20 cellular contexts compared by ENCODE assay signal in genomic region chr3:133479401-133479800, GRCh38.
"Had no signal": no experiment of that assay in that cellular context is flagged by ENCODE, and none has a peak within 500 bp of the region (broad histone marks: within the 10 kb centered on the region; RNA-seq: fewer than 3 reads in every experiment).

No MANE protein-coding gene starts in this region.

- H3K27me3 Mint-ChIP-seq: activated CD4-positive, alpha-beta memory T cell treated with anti-CD3 and anti-CD28 coated beads, Interleukin-2, amount 10 ng/mL, durations not matched to agents 7 days and 5 days; activated CD4-positive, alpha-beta T cell treated with anti-CD3 and anti-CD28 coated beads for 36 hours; activated naive CD4-positive, alpha-beta T cell treated with anti-CD3 and anti-CD28 coated beads, Interleukin-2, amount 10 ng/mL, durations not matched to agents 7 days and 5 days; activated T-cell treated with anti-CD3 and anti-CD28 coated beads, Interleukin-2, amount 50 U/mL, for 24 hours; memory B cell; stimulated activated naive CD8-positive, alpha-beta T cell treated with anti-CD3 and anti-CD28 coated beads, Interleukin-15, amount 100 ng/mL, for 72 hours had no signal

- H3K27ac ChIP-seq: ascending aorta, gastroesophageal sphincter, left lung, right atrium auricular region, testis, upper lobe of right lung, WERI-Rb-1 had no signal

- ATAC-seq: activated CD4-positive, alpha-beta T cell treated with anti-CD3 and anti-CD28 coated beads for 36 hours; gastroesophageal sphincter; left lung; natural killer cell treated with Interleukin-12 subunit alpha and Interleukin-12 subunit beta and Interleukin-15 and Interleukin-18, amount 100 ng/mL, for 72 hours; stimulated activated naive CD8-positive, alpha-beta T cell treated with anti-CD3 and anti-CD28 coated beads, Interleukin-15, amount 100 ng/mL, for 72 hours had no signal

- H3K4me3 Mint-ChIP-seq: activated CD4-positive, alpha-beta memory T cell treated with anti-CD3 and anti-CD28 coated beads, Interleukin-2, amount 10 ng/mL, durations not matched to agents 7 days and 5 days; activated CD4-positive, alpha-beta T cell treated with anti-CD3 and anti-CD28 coated beads for 36 hours; activated naive CD4-positive, alpha-beta T cell treated with anti-CD3 and anti-CD28 coated beads, Interleukin-2, amount 10 ng/mL, durations not matched to agents 7 days and 5 days; activated T-cell treated with anti-CD3 and anti-CD28 coated beads, Interleukin-2, amount 50 U/mL, for 24 hours; endodermal cell; memory B cell; natural killer cell treated with Interleukin-12 subunit alpha and Interleukin-12 subunit beta and Interleukin-15 and Interleukin-18, amount 100 ng/mL, for 72 hours; T-helper 1 cell treated with Interleukin-12 subunit alpha and Interleukin-12 subunit beta and Interleukin-4 antibody, amounts not matched to agents 30 μg/mL and 1 μg/mL, for 36 hours had no signal

- H3K27me3 ChIP-seq: ascending aorta, gastroesophageal sphincter, left lung, right atrium auricular region, testis, upper lobe of right lung had no signal

- H3K36me3 Mint-ChIP-seq: activated naive CD4-positive, alpha-beta T cell treated with anti-CD3 and anti-CD28 coated beads, Interleukin-2, amount 10 ng/mL, durations not matched to agents 7 days and 5 days; memory B cell; natural killer cell treated with Interleukin-12 subunit alpha and Interleukin-12 subunit beta and Interleukin-15 and Interleukin-18, amount 100 ng/mL, for 72 hours had no signal

- H3K4me1 ChIP-seq: ascending aorta had no signal

- H3K9me3 ChIP-seq: ascending aorta, gastroesophageal sphincter, left lung, right atrium auricular region, testis, upper lobe of right lung had no signal

- H3K9me3 Mint-ChIP-seq: activated CD4-positive, alpha-beta memory T cell treated with anti-CD3 and anti-CD28 coated beads, Interleukin-2, amount 10 ng/mL, durations not matched to agents 7 days and 5 days; activated T-cell treated with anti-CD3 and anti-CD28 coated beads, Interleukin-2, amount 50 U/mL, for 24 hours; memory B cell; natural killer cell treated with Interleukin-12 subunit alpha and Interleukin-12 subunit beta and Interleukin-15 and Interleukin-18, amount 100 ng/mL, for 72 hours; stimulated activated naive CD8-positive, alpha-beta T cell treated with anti-CD3 and anti-CD28 coated beads, Interleukin-15, amount 100 ng/mL, for 72 hours had no signal

- DNase-seq: activated CD4-positive, alpha-beta memory T cell treated with anti-CD3 and anti-CD28 coated beads, Interleukin-2, amount 10 ng/mL, durations not matched to agents 7 days and 5 days; activated CD4-positive, alpha-beta T cell treated with anti-CD3 and anti-CD28 coated beads for 36 hours; activated naive CD4-positive, alpha-beta T cell treated with anti-CD3 and anti-CD28 coated beads, Interleukin-2, amount 10 ng/mL, durations not matched to agents 7 days and 5 days; activated T-cell treated with anti-CD3 and anti-CD28 coated beads, Interleukin-2, amount 50 U/mL, for 24 hours; erythroblast; left lung; nucleus accumbens; posterior cingulate gyrus; stimulated activated CD4-positive, alpha-beta T cell treated with anti-CD3 and anti-CD28 coated beads, Interleukin-4, amount 100 ng/mL, for 4 hours; stimulated activated naive CD8-positive, alpha-beta T cell treated with anti-CD3 and anti-CD28 coated beads, Interleukin-15, amount 100 ng/mL, for 72 hours; testis; upper lobe of right lung; WERI-Rb-1 had no signal

- H3K36me3 ChIP-seq: ascending aorta, gastroesophageal sphincter, left lung, right atrium auricular region, upper lobe of right lung, WERI-Rb-1 had no signal

- H3K27ac Mint-ChIP-seq: activated CD4-positive, alpha-beta memory T cell treated with anti-CD3 and anti-CD28 coated beads, Interleukin-2, amount 10 ng/mL, durations not matched to agents 7 days and 5 days; activated CD4-positive, alpha-beta T cell treated with anti-CD3 and anti-CD28 coated beads for 36 hours; activated T-cell treated with anti-CD3 and anti-CD28 coated beads, Interleukin-2, amount 50 U/mL, for 24 hours; natural killer cell treated with Interleukin-12 subunit alpha and Interleukin-12 subunit beta and Interleukin-15 and Interleukin-18, amount 100 ng/mL, for 72 hours; stimulated activated naive CD8-positive, alpha-beta T cell treated with anti-CD3 and anti-CD28 coated beads, Interleukin-15, amount 100 ng/mL, for 72 hours; T-helper 1 cell treated with Interleukin-12 subunit alpha and Interleukin-12 subunit beta and Interleukin-4 antibody, amounts not matched to agents 30 μg/mL and 1 μg/mL, for 36 hours had no signal

- H3K4me3 ChIP-seq: ascending aorta, gastroesophageal sphincter, left lung, right atrium auricular region, testis, upper lobe of right lung had no signal
